1 cellular context compared by ENCODE assay signal in the genomic region with DNA sequence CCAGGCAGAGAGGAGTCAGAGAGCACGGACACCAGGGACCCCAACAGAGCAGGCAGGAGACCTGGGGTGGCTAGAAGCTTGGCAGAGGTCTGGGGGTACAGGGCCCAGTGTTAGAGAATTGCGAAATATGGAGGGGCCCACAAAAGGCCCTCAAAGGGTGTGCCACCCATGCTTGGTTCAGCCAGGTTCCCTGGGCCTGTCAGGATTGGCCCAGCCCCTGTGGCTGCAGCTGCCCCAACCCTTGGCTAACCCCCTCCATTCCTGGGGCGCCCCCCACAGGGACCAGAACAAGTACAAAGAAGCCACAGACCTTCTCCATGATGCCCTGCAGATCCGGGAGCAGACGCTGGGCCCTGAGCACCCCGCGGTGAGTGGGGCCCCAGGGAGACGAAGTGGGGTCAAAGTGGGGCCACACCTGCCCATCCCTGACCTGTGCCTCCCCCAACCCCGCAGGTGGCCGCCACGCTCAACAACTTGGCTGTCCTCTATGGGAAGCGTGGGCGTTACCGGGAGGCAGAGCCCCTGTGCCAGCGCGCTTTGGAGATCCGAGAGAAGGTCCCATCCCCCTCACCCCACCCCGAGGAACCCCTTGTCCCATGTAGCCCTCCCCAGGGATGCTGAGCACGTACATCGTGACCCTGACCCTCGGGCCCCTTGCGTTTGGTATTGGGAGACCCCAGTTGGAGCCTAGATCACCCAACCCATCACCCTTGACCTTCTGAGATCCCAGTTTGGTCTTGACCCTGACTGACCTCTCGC.
TF ChIP-seq lines count a peak whose summit lies in the region.

No MANE protein-coding gene starts in this region.

TF ChIP-seq in HepG2, 621 proteins besides CTCF, POLR2A, EP300 and RAD21:
- TF ChIP-seq KDM2A (CRISPR knock-in tag; IDR thresholded peaks at IDR 0.05; ENCODE audit: borderline replicate concordance, low read depth) = peak; percentile 51; the same call in 1 of the 2 replicates
- TF ChIP-seq CEBPB (IDR thresholded peaks at IDR 0.05; ENCODE audit: borderline replicate concordance, low read depth, low read length) = peak; percentile 73
- peak; percentile 49 for TF ChIP-seq POLR2G (IDR thresholded peaks at IDR 0.05; ENCODE audit: low read depth, low read length)
- TF ChIP-seq, protein P1, sequence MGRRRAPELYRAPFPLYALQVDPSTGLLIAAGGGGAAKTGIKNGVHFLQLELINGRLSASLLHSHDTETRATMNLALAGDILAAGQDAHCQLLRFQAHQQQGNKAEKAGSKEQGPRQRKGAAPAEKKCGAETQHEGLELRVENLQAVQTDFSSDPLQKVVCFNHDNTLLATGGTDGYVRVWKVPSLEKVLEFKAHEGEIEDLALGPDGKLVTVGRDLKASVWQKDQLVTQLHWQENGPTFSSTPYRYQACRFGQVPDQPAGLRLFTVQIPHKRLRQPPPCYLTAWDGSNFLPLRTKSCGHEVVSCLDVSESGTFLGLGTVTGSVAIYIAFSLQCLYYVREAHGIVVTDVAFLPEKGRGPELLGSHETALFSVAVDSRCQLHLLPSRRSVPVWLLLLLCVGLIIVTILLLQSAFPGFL (CRISPR knock-in tag; IDR thresholded peaks at IDR 0.05) = no peak
- TF ChIP-seq NR2F6 (IDR thresholded peaks at IDR 0.05) = peak; percentile 51; the same call in 1 of the 2 replicates
- TF ChIP-seq NR2F6 (CRISPR knock-in tag; IDR thresholded peaks at IDR 0.05) = no peak
- no peak for TF ChIP-seq IRX3 (CRISPR knock-in tag; IDR thresholded peaks at IDR 0.05; ENCODE audit: borderline replicate concordance, low read depth)
- no peak for TF ChIP-seq ZNF572 (CRISPR knock-in tag; IDR thresholded peaks at IDR 0.05)
- no peak for TF ChIP-seq ZNF230 (CRISPR knock-in tag; IDR thresholded peaks at IDR 0.05)
- no peak for TF ChIP-seq ZKSCAN1 (IDR thresholded peaks at IDR 0.05; ENCODE audit: low read length)
- peak; percentile 88 for TF ChIP-seq AGO2 (optimal IDR thresholded peaks at IDR 0.05; ENCODE audit: low read depth, low read length)
- TF ChIP-seq RBM22 (optimal IDR thresholded peaks at IDR 0.05; ENCODE audit: low read length) = peak; percentile 42
